Comparison of ENCODE assay signal across 2 cellular contexts in the genomic region with DNA sequence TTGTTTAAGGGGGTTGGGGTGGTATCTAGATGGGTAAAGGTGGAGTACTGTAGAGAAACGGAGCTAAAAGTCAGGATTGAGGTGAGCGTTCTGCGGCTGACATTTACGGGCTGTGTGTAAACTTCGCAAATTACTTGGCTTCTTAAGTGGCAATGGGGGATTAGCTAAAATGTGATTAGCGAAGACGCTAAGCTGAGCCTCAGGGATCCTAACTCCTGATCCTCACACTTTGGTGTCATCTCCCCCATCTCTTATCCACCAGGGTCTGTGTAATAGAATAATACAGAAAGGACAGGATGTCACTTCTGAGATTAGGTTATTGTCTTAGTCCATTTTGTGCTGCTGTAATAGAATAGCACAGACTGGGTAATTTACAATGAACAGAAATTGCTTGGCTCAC.
TF ChIP-seq lines count a peak whose summit lies in the region.

No MANE protein-coding gene starts in this region.

TF ChIP-seq in GM12878, 131 proteins besides CTCF, POLR2A, EP300 and RAD21 (continued from another document):
- TF ChIP-seq, protein P1, sequence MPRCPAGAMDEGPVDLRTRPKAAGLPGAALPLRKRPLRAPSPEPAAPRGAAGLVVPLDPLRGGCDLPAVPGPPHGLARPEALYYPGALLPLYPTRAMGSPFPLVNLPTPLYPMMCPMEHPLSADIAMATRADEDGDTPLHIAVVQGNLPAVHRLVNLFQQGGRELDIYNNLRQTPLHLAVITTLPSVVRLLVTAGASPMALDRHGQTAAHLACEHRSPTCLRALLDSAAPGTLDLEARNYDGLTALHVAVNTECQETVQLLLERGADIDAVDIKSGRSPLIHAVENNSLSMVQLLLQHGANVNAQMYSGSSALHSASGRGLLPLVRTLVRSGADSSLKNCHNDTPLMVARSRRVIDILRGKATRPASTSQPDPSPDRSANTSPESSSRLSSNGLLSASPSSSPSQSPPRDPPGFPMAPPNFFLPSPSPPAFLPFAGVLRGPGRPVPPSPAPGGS (IDR thresholded peaks at IDR 0.05; ENCODE audit: borderline replicate concordance, insufficient read depth, low read depth, low read length, poor library complexity, severe bottlenecking), result peak; percentile 37

TF ChIP-seq in SK-N-SH, 30 proteins besides CTCF, POLR2A, EP300 and RAD21 (continued from another document):
- TF ChIP-seq RFX5 (IDR thresholded peaks at IDR 0.05; ENCODE audit: low read length) (no peak), FOXJ3 (CRISPR knock-in tag; IDR thresholded peaks at IDR 0.05) (no peak), NRF1 (IDR thresholded peaks at IDR 0.05; ENCODE audit: low read depth, low read length) (no peak), CHD2 (IDR thresholded peaks at IDR 0.05; ENCODE audit: low read length, partially characterized antibody) (no peak), FOSL2 (IDR thresholded peaks at IDR 0.05; ENCODE audit: borderline replicate concordance, low read depth) (no peak), RCOR1 (IDR thresholded peaks at IDR 0.05; ENCODE audit: low read length) (no peak)
- TF ChIP-seq, protein P2, sequence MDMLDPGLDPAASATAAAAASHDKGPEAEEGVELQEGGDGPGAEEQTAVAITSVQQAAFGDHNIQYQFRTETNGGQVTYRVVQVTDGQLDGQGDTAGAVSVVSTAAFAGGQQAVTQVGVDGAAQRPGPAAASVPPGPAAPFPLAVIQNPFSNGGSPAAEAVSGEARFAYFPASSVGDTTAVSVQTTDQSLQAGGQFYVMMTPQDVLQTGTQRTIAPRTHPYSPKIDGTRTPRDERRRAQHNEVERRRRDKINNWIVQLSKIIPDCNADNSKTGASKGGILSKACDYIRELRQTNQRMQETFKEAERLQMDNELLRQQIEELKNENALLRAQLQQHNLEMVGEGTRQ (IDR thresholded peaks at IDR 0.05; ENCODE audit: borderline replicate concordance, low read depth, low read length), result no peak
TF ChIP-seq in SK-N-SH: peak in this region for 0.
